Comparison of ENCODE assay signal across 1 cellular context in genomic region chr12:46814143-46814542, GRCh38.
TF ChIP-seq lines count a peak whose summit lies in the region.

No MANE protein-coding gene starts in this region.

TF ChIP-seq in HepG2, 621 proteins besides CTCF, POLR2A, EP300 and RAD21 (continued from another document and continues in another):
- TF ChIP-seq ZNF816 (CRISPR knock-in tag; IDR thresholded peaks at IDR 0.05; ENCODE audit: borderline replicate concordance) (peak; percentile 42; the same call in 1 of the 2 replicates), FOXK2 (IDR thresholded peaks at IDR 0.05) (no peak), ZNF775 (CRISPR knock-in tag; IDR thresholded peaks at IDR 0.05; ENCODE audit: borderline replicate concordance) (no peak), HMG20B (CRISPR knock-in tag; conservative IDR thresholded peaks at IDR 0.05) (peak; percentile 97), ZSCAN29 (CRISPR knock-in tag; conservative IDR thresholded peaks at IDR 0.05) (no peak), MNT (IDR thresholded peaks at IDR 0.05) (no peak), PBX3 (CRISPR knock-in tag; IDR thresholded peaks at IDR 0.05; ENCODE audit: borderline replicate concordance) (no peak), SP140L (CRISPR knock-in tag; IDR thresholded peaks at IDR 0.05; ENCODE audit: borderline replicate concordance) (no peak), ZNF33A (CRISPR knock-in tag; IDR thresholded peaks at IDR 0.05; ENCODE audit: borderline replicate concordance) (no peak), ZBTB7A (CRISPR knock-in tag; IDR thresholded peaks at IDR 0.05) (no peak), GABPB1 (CRISPR knock-in tag; IDR thresholded peaks at IDR 0.05) (no peak), ZNF710 (CRISPR knock-in tag; IDR thresholded peaks at IDR 0.05; ENCODE audit: borderline replicate concordance) (no peak), RELA (CRISPR knock-in tag; IDR thresholded peaks at IDR 0.05) (no peak), ZNF878 (CRISPR knock-in tag; IDR thresholded peaks at IDR 0.05) (no peak), MZF1 (CRISPR knock-in tag; IDR thresholded peaks at IDR 0.05; ENCODE audit: borderline replicate concordance) (no peak), ZNF383 (CRISPR knock-in tag; IDR thresholded peaks at IDR 0.05; ENCODE audit: borderline replicate concordance) (no peak), ZNF44 (CRISPR knock-in tag; IDR thresholded peaks at IDR 0.05) (no peak), NBN (conservative IDR thresholded peaks at IDR 0.05) (no peak), ZNF749 (CRISPR knock-in tag; IDR thresholded peaks at IDR 0.05; ENCODE audit: borderline replicate concordance) (no peak), FIP1L1 (IDR thresholded peaks at IDR 0.05; ENCODE audit: borderline replicate concordance, insufficient read depth, low read depth, low read length) (no peak), KLF16 (CRISPR knock-in tag; IDR thresholded peaks at IDR 0.05) (peak in 1 of 2 experiments; percentile 61; a peak in 1 of 4 replicates), THAP8 (CRISPR knock-in tag; IDR thresholded peaks at IDR 0.05; ENCODE audit: borderline replicate concordance) (no peak), ZNF788 (CRISPR knock-in tag; IDR thresholded peaks at IDR 0.05; ENCODE audit: borderline replicate concordance) (peak; percentile 29; the same call in 1 of the 2 replicates), ZNF3 (CRISPR knock-in tag; IDR thresholded peaks at IDR 0.05) (no peak), MAF1 (CRISPR knock-in tag; IDR thresholded peaks at IDR 0.05; ENCODE audit: borderline replicate concordance) (no peak), KAT8 (CRISPR knock-in tag; IDR thresholded peaks at IDR 0.05) (no peak), ZNF230 (CRISPR knock-in tag; IDR thresholded peaks at IDR 0.05) (no peak), PAWR (CRISPR knock-in tag; IDR thresholded peaks at IDR 0.05; ENCODE audit: borderline replicate concordance) (no peak), ZNF510 (CRISPR knock-in tag; IDR thresholded peaks at IDR 0.05; ENCODE audit: low read depth) (no peak), ZMAT5 (CRISPR knock-in tag; IDR thresholded peaks at IDR 0.05; ENCODE audit: borderline replicate concordance, low read depth) (no peak), ETV5 (CRISPR knock-in tag; IDR thresholded peaks at IDR 0.05; ENCODE audit: borderline replicate concordance) (peak; percentile 8; the same call in 1 of the 2 replicates), RNF219 (CRISPR knock-in tag; IDR thresholded peaks at IDR 0.05) (no peak), ZIK1 (CRISPR knock-in tag; IDR thresholded peaks at IDR 0.05; ENCODE audit: borderline replicate concordance, low read depth) (no peak), RAD51 (IDR thresholded peaks at IDR 0.05; ENCODE audit: borderline replicate concordance) (no peak), SUZ12 (IDR thresholded peaks at IDR 0.05; ENCODE audit: low read depth, low read length) (no peak), ZNF512B (CRISPR knock-in tag; IDR thresholded peaks at IDR 0.05; ENCODE audit: borderline replicate concordance) (no peak), PTBP1 (IDR thresholded peaks at IDR 0.05; ENCODE audit: low read depth, low read length, poor library complexity, severe bottlenecking) (no peak), ZBTB3 (CRISPR knock-in tag; IDR thresholded peaks at IDR 0.05; ENCODE audit: borderline replicate concordance, low read depth) (no peak), E2F1 (CRISPR knock-in tag; IDR thresholded peaks at IDR 0.05) (no peak), GRHL1 (CRISPR knock-in tag; conservative IDR thresholded peaks at IDR 0.05) (no peak), RARG (CRISPR knock-in tag; IDR thresholded peaks at IDR 0.05; ENCODE audit: low read depth) (no peak), RBM22 (optimal IDR thresholded peaks at IDR 0.05; ENCODE audit: low read length) (no peak), PAF1 (CRISPR knock-in tag; IDR thresholded peaks at IDR 0.05) (no peak), SOX13 (IDR thresholded peaks at IDR 0.05) (peak; percentile 79), SOX13 (CRISPR knock-in tag; conservative IDR thresholded peaks at IDR 0.05 in 1 of 2, IDR thresholded peaks at IDR 0.05 in 1 of 2) (peak in 1 of 2 experiments; percentile 91; a peak in 2 of 4 replicates), ZMYM3 (CRISPR knock-in tag; IDR thresholded peaks at IDR 0.05) (peak; percentile 45; the same call in 1 of the 2 replicates), REST (IDR thresholded peaks at IDR 0.05; ENCODE audit: borderline replicate concordance in 1 of 2, low read depth in 1 of 2, low read length in 2 of 2) (0 out of 4 replicates have a peak, but pooled peaks of 1 of the 2 experiments have one; percentile 43), ZNF629 (CRISPR knock-in tag; conservative IDR thresholded peaks at IDR 0.05) (0 out of 2 replicates have a peak, but pooled peaks have one; percentile 22), GTF2F1 (IDR thresholded peaks at IDR 0.05; ENCODE audit: low read length) (no peak), ZNF224 (CRISPR knock-in tag; IDR thresholded peaks at IDR 0.05) (no peak), KAT2B (IDR thresholded peaks at IDR 0.05; ENCODE audit: borderline replicate concordance, low read depth, low read length) (no peak), ZNF619 (CRISPR knock-in tag; IDR thresholded peaks at IDR 0.05) (no peak)
